In the genomic region with DNA sequence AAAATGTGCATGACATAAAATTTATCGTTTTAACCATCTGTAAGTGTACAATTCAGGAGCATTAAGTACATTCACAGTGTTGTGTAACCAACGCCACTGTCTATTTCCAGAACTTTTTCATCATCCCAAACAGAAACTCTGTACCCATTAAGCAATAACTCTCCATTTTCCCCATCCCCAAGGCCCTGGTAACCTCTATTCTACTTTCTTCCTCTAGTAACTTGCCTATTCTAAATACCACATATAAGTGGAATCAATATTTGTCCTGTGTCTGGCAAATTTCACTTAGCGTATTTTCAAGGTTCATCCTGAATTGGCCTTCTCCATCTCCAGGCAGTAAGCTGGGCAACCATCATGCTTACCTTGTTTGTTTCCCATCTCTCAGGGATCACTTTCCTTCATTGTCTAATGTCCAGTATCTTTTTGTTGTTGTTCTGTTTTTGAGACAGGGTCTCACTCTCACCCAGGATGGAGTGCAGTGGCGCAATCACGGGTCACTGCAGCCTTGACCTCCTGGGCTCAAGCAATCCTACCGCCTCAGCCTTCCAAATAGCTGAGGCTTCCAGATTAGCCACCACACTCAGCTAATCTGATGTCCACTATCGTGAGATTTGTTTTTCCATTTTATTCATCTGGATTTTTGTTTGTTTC, we compare ENCODE assay signal across 19 cellular contexts. TPM values are rescaled to one million over a fixed set of nuclear protein-coding genes. Genes with fewer than 3 reads are reported as not detected.
DNase-seq lines count a peak whose midpoint lies in the region; ATAC-seq and TF ChIP-seq lines count a peak whose summit lies in the region.
"Had no signal": no experiment of that assay in that cellular context is flagged by ENCODE, and none has a peak within 500 bp of the region (broad histone marks: within the 10 kb centered on the region; RNA-seq: fewer than 3 reads in every experiment).

No MANE protein-coding gene starts in this region.

- H3K27ac ChIP-seq in prostate gland, result no peak overlapping the region
- H3K27ac ChIP-seq: HL-60, PC-9, RWPE1, SJCRH30 had no signal

- H3K27me3 ChIP-seq in prostate gland (replicated peaks; ENCODE audit: insufficient read depth), result no peaks in the 10 kb centered on the region
- H3K27me3 ChIP-seq: SJCRH30 had no signal

- no peaks in the 10 kb centered on the region for H3K9me3 Mint-ChIP-seq in central memory CD8-positive, alpha-beta T cell

- peak; percentile 77 for DNase-seq in SIG-M5 treated with dmso at 0.1 percent for 504 hours (lab: John Stamatoyannopoulos, UW; ENCODE audit: unreplicated experiment)
- no peak for DNase-seq in SIG-M5 (lab: John Stamatoyannopoulos, UW)
- no peak for DNase-seq in central memory CD8-positive, alpha-beta T cell (ENCODE audit: low spot score in 2 of 2)
- peak; percentile 17 for DNase-seq in posterior vena cava (ENCODE audit: low spot score)
- no peak for DNase-seq in prostate gland (ENCODE audit: low spot score)
- DNase-seq: 8988T, DND-41, IMR-90, Karpas-422, NCI-H1105, NCI-H1694, NCI-H2107, NCI-H510A, NCI-H774, PC-9, SJCRH30 had no signal

- no peaks in the 10 kb centered on the region for H3K36me3 ChIP-seq in prostate gland
- H3K36me3 ChIP-seq: SJCRH30 had no signal

- H3K4me1 ChIP-seq in prostate gland (replicated peaks), result no peaks in the 10 kb centered on the region
- H3K4me1 ChIP-seq: SJCRH30 had no signal

- WGBS in prostate gland, result 89% methylated on average over 7 of the region's 7 CpGs

- no peak for TF ChIP-seq CTCF in prostate gland (IDR thresholded peaks at IDR 0.05)

- intact Hi-C loops in posterior vena cava (cut with DNase I) (no loop called here), prostate gland (cut with DNase I) (no loop called here)

- peak overlapping the region; percentile 79 for H3K27ac Mint-ChIP-seq in central memory CD8-positive, alpha-beta T cell (ENCODE audit: low read depth)

- no peaks in the 10 kb centered on the region for H3K27me3 Mint-ChIP-seq in central memory CD8-positive, alpha-beta T cell

- ATAC-seq in central memory CD8-positive, alpha-beta T cell (replicated peaks; ENCODE audit: extremely low read depth, poor library complexity, severe bottlenecking), result no peak
- no peak for ATAC-seq in HG03520 (IDR thresholded peaks at IDR 0.05; ENCODE audit: unreplicated experiment)

- H3K4me3 ChIP-seq in prostate gland, result no peak overlapping the region
- H3K4me3 ChIP-seq: PC-9, SJCRH30 had no signal

- peaks cover 2% of the 10 kb centered on the region for H3K36me3 Mint-ChIP-seq in central memory CD8-positive, alpha-beta T cell (ENCODE audit: insufficient read depth)

- no peak for TF ChIP-seq POLR2A in prostate gland (IDR thresholded peaks at IDR 0.05)

- H3K4me1 Mint-ChIP-seq in central memory CD8-positive, alpha-beta T cell, result no peaks in the 10 kb centered on the region

- no peaks in the 10 kb centered on the region for H3K9me3 ChIP-seq in prostate gland
- H3K9me3 ChIP-seq: SJCRH30 had no signal

- H3K4me3 Mint-ChIP-seq in central memory CD8-positive, alpha-beta T cell, result no peak overlapping the region

RNA-seq across cellular contexts. Expression of a gene that starts 17.7 kb away (rescaled TPM):
- total RNA-seq in posterior vena cava (10 to 100 TPM; 27.6 to 31.6 TPM), prostate gland (10 to 100 TPM; 26.9 to 62.4 TPM)

RNA-seq across cellular contexts. Expression of a gene that starts 23.4 kb away (rescaled TPM):
- total RNA-seq in posterior vena cava (10 to 100 TPM; 46.4 to 52.6 TPM), prostate gland (10 to 100 TPM; 44.6 to 88.4 TPM)

RNA-seq across cellular contexts. Expression of a gene that starts 39.1 kb away (rescaled TPM):
- 1 to 10 TPM; 3.0 to 4.1 TPM for total RNA-seq in posterior vena cava
- total RNA-seq in prostate gland, result 10 to 100 TPM; 12.3 to 15.0 TPM

RNA-seq across cellular contexts. Expression of a gene that starts 48.1 kb away (rescaled TPM):
- total RNA-seq in posterior vena cava, result 1 to 10 TPM; 2.0 to 6.3 TPM
- total RNA-seq in prostate gland, result 1 to 10 TPM in 1 of 2 donors, under 1 TPM in 1; 0.23 to 1.9 TPM

RNA-seq across cellular contexts. Expression of a gene that starts 54.1 kb away (rescaled TPM):
- total RNA-seq in posterior vena cava (10 to 100 TPM; 36.4 to 42.6 TPM), prostate gland (10 to 100 TPM; 13.9 to 42.9 TPM)

Comparison
In these comparisons a context has a peak if more than half of its experiments do, and no peak if none do; other contexts are left out.
1. DNase-seq: peak in SIG-M5 treated with dmso at 0.1 percent for 504 hours (single experiment) and posterior vena cava (single experiment); none in SIG-M5 (single experiment), central memory CD8-positive, alpha-beta T cell (0 of 2) and prostate gland (single experiment).